In genomic region chr7:41942468-41943097, GRCh38 we compare ENCODE assay signal across 8 cellular contexts.
DNase-seq lines count a peak whose midpoint lies in the region; TF ChIP-seq lines count a peak whose summit lies in the region.

No MANE protein-coding gene starts in this region.

- H3K9me3 ChIP-seq in vagina (no peaks in the 10 kb centered on the region), Karpas-422 (ENCODE audit: low read length) (no peaks in the 10 kb centered on the region)

- H3K4me1 ChIP-seq in vagina (no peaks in the 10 kb centered on the region), Karpas-422 (ENCODE audit: low read length) (peaks cover 4% of the 10 kb centered on the region)

- no peak overlapping the region for H2AFZ ChIP-seq in Karpas-422 (ENCODE audit: low read length)

- H3K27ac ChIP-seq in vagina (peak overlapping the region; percentile 18), Karpas-422 (ENCODE audit: low read length) (no peak overlapping the region)

- H3K9ac ChIP-seq in Karpas-422 (ENCODE audit: low read length) = no peak overlapping the region

- no peak for TF ChIP-seq CTCF in vagina (IDR thresholded peaks at IDR 0.05)

- intact Hi-C loops in vagina (cut with DNase I) = loop anchor here (10.0 kb wide), 1 partner anchor 1322 kb away; no protein-coding TSS in a partner anchor

- H3K9me2 ChIP-seq in Karpas-422 (replicated peaks; ENCODE audit: insufficient read depth, low read length) = no peaks in the 10 kb centered on the region

- H3K4me2 ChIP-seq in Karpas-422 (ENCODE audit: low read depth, low read length, poor library complexity, severe bottlenecking) = no peak overlapping the region

- no peaks in the 10 kb centered on the region for H4K20me1 ChIP-seq in Karpas-422 (ENCODE audit: insufficient read depth, low read depth, low read length)

- H3K36me3 ChIP-seq in vagina = no peaks in the 10 kb centered on the region
- no peaks in the 10 kb centered on the region for H3K36me3 ChIP-seq in Karpas-422 (ENCODE audit: insufficient read depth, low read length)

- H3K27me3 ChIP-seq in vagina (no peaks in the 10 kb centered on the region), Karpas-422 (ENCODE audit: low read length) (no peaks in the 10 kb centered on the region)

- no peaks in the 10 kb centered on the region for H3K79me2 ChIP-seq in Karpas-422 (ENCODE audit: low read length)

- no peak for TF ChIP-seq POLR2A in vagina (IDR thresholded peaks at IDR 0.05)

- H3K4me3 ChIP-seq in vagina (peak overlapping the region; percentile 25 to 37), Karpas-422 (ENCODE audit: low read length) (no peak overlapping the region)

- DNase-seq in AG08396 (ENCODE audit: low spot score) (peak; percentile 75), H4 (ENCODE audit: low spot score) (peak; percentile 76), SW480 (ENCODE audit: low spot score) (peak; percentile 75), left kidney (ENCODE audit: low read depth, low spot score) (peak; percentile 69), vagina (ENCODE audit: extremely low spot score in 2 of 2) (no peak), NCI-H1694 treated with DMSO at 0.1 percent for 48 hours (lab: John Stamatoyannopoulos, UW) (no peak), NCI-H510A (lab: John Stamatoyannopoulos, UW) (no peak), Karpas-422 (no peak)

Comparison
In these comparisons a context has a peak if more than half of its experiments do, and no peak if none do; other contexts are left out.
1. DNase-seq: peak in AG08396 (single experiment), H4 (single experiment), SW480 (single experiment) and left kidney (single experiment); none in vagina (0 of 2), NCI-H1694 treated with DMSO at 0.1 percent for 48 hours (single experiment), NCI-H510A (single experiment) and Karpas-422 (single experiment).